Comparison of ENCODE assay signal across 9 cellular contexts in genomic region chr15:44550256-44550655, GRCh38. TPM values are rescaled to one million over a fixed set of nuclear protein-coding genes. Genes with fewer than 3 reads are reported as not detected.
DNase-seq lines count a peak whose midpoint lies in the region; ATAC-seq, FAIRE-seq and TF ChIP-seq lines count a peak whose summit lies in the region.
"Had no signal": no experiment of that assay in that cellular context is flagged by ENCODE, and none has a peak within 500 bp of the region (broad histone marks: within the 10 kb centered on the region; RNA-seq: fewer than 3 reads in every experiment).

No MANE protein-coding gene starts in this region.

- CTCF ChIA-PET in CD8-positive, alpha-beta T cell (lab: Charles Lee) = interaction anchor here (0.7 to 1.0 kb wide), 2 partner anchors 12 to 31 kb away, joined by 3 to 7 read pairs; no protein-coding TSS in a partner anchor

- H3K36me3 Mint-ChIP-seq in CD8-positive, alpha-beta T cell = peaks cover 44% of the 10 kb centered on the region
- H3K36me3 Mint-ChIP-seq in activated T-cell treated with anti-CD3 and anti-CD28 coated beads, Interleukin-2, amount 50 U/mL, for 4 hours (ENCODE audit: insufficient read depth) = peaks cover 13% of the 10 kb centered on the region

- intact Hi-C loops in CD8-positive, alpha-beta T cell (cut with DNase I, micrococcal nuclease) = no loop called here
- intact Hi-C loops in kidney (cut with DNase I) = no loop called here

- H3K9ac ChIP-seq in kidney (ENCODE audit: low read length in 2 of 2) = no peak overlapping the region

- H3K27me3 ChIP-seq in CD8-positive, alpha-beta T cell (ENCODE audit: insufficient read depth, low read length) = no peaks in the 10 kb centered on the region

- ATAC-seq in CD8-positive, alpha-beta T cell = peak; percentile 44
- no peak for ATAC-seq in GM18505 (IDR thresholded peaks at IDR 0.05; ENCODE audit: unreplicated experiment)
- no peak for ATAC-seq in activated T-cell treated with anti-CD3 and anti-CD28 coated beads, Interleukin-2, amount 50 U/mL, for 4 hours

- POLR2A ChIA-PET in CD8-positive, alpha-beta T cell (lab: Charles Lee) = interaction anchor here (0.7 to 1.3 kb wide), 4 partner anchors 13 to 523 kb away, joined by 4 to 6 read pairs (median 4); partner anchors contain the start of gene EIF3J

- TF ChIP-seq POLR2A in GM18505 (IDR thresholded peaks at IDR 0.05; ENCODE audit: borderline replicate concordance, extremely low read depth, insufficient read depth, insufficient read length) (no peak), GM12892 (IDR thresholded peaks at IDR 0.05; ENCODE audit: low read depth, low read length) (no peak)

- H3K4me1 Mint-ChIP-seq in CD8-positive, alpha-beta T cell (ENCODE audit: low read depth) = peaks cover 44% of the 10 kb centered on the region
- peaks cover 47% of the 10 kb centered on the region for H3K4me1 Mint-ChIP-seq in activated T-cell treated with anti-CD3 and anti-CD28 coated beads, Interleukin-2, amount 50 U/mL, for 4 hours (ENCODE audit: low read depth)

- H3K4me3 ChIP-seq in CD8-positive, alpha-beta T cell (ENCODE audit: low read depth, low read length) = no peak overlapping the region
- H3K4me3 ChIP-seq in kidney (ENCODE audit: low read length in 2 of 2) = no peak overlapping the region

- H3K9me3 Mint-ChIP-seq in CD8-positive, alpha-beta T cell = no peaks in the 10 kb centered on the region
- H3K9me3 Mint-ChIP-seq in activated T-cell treated with anti-CD3 and anti-CD28 coated beads, Interleukin-2, amount 50 U/mL, for 4 hours = no peaks in the 10 kb centered on the region

- H3K4me3 Mint-ChIP-seq in CD8-positive, alpha-beta T cell = no peak overlapping the region
- no peak overlapping the region for H3K4me3 Mint-ChIP-seq in activated T-cell treated with anti-CD3 and anti-CD28 coated beads, Interleukin-2, amount 50 U/mL, for 4 hours

- H3K27me3 Mint-ChIP-seq in CD8-positive, alpha-beta T cell (ENCODE audit: low read depth) = no peaks in the 10 kb centered on the region
- H3K27me3 Mint-ChIP-seq in activated T-cell treated with anti-CD3 and anti-CD28 coated beads, Interleukin-2, amount 50 U/mL, for 4 hours (ENCODE audit: low read depth) = no peaks in the 10 kb centered on the region

- H3K9me3 ChIP-seq in CD8-positive, alpha-beta T cell (ENCODE audit: low read length) = no peaks in the 10 kb centered on the region
- no peaks in the 10 kb centered on the region for H3K9me3 ChIP-seq in kidney (ENCODE audit: control insufficient read depth in 1 of 2, low read length in 2 of 2)

- peaks cover 26% of the 10 kb centered on the region for H3K4me1 ChIP-seq in CD8-positive, alpha-beta T cell (ENCODE audit: insufficient read depth, low read length)
- no peaks in the 10 kb centered on the region for H3K4me1 ChIP-seq in kidney (ENCODE audit: control insufficient read depth in 1 of 2, insufficient read depth in 1 of 2, low read depth in 1 of 2, low read length in 2 of 2)

- peak in 1 of 7 experiments; percentile 4 for DNase-seq in CD8-positive, alpha-beta T cell
- DNase-seq in LHCN-M2 (ENCODE audit: low read depth) = peak; percentile 57
- peak; percentile 33 for DNase-seq in central memory CD4-positive, alpha-beta T cell
- DNase-seq in myocyte (ENCODE audit: low read depth) = peak; percentile 25
- DNase-seq in kidney = no peak
- no peak for DNase-seq in GM12892 (ENCODE audit: insufficient read length)
- no peak for DNase-seq in activated T-cell treated with anti-CD3 and anti-CD28 coated beads, Interleukin-2, amount 50 U/mL, for 4 hours
- DNase-seq: NCI-H1436 had no signal

- H3K27ac ChIP-seq in CD8-positive, alpha-beta T cell (ENCODE audit: low read depth, low read length) = no peak overlapping the region
- no peak overlapping the region for H3K27ac ChIP-seq in kidney (ENCODE audit: low read depth in 2 of 2, low read length in 2 of 2)

- FAIRE-seq in kidney (lab: Jason Lieb, UNC) (no peak), GM12892 (lab: Jason Lieb, UNC) (no peak)

- H3K27ac Mint-ChIP-seq in CD8-positive, alpha-beta T cell = no peak overlapping the region

- H3K36me3 ChIP-seq in CD8-positive, alpha-beta T cell (ENCODE audit: insufficient read depth, low read length) = peaks cover 15% of the 10 kb centered on the region
- peaks cover 7 to 8% of the 10 kb centered on the region in 2 donors for H3K36me3 ChIP-seq in kidney (ENCODE audit: control insufficient read depth in 1 of 2, insufficient read depth in 2 of 2, low read length in 2 of 2)

- TF ChIP-seq CTCF in CD8-positive, alpha-beta T cell (IDR thresholded peaks at IDR 0.05) = peak; percentile 60
- TF ChIP-seq CTCF in kidney (IDR thresholded peaks at IDR 0.05; ENCODE audit: borderline replicate concordance, extremely low read depth, insufficient read depth) = no peak

RNA-seq across cellular contexts. Expression of gene EIF3J, which starts 13.3 kb away (rescaled TPM):
- total RNA-seq in CD8-positive, alpha-beta T cell = 10 to 100 TPM; 63.7 to 68.9 TPM
- total RNA-seq in LHCN-M2 (2014; rRNA removed) = 28.3 and 35.0 TPM in 2 replicates
- polyA plus RNA-seq in LHCN-M2 (2012) = 62.8 TPM
- total RNA-seq in myocyte = 39.7 and 55.4 TPM in 2 replicates
- polyA plus RNA-seq in myocyte (2012) = 67.5 TPM
- 69.1 TPM for total RNA-seq in kidney
- polyA plus RNA-seq in kidney (ENCODE audit: insufficient read depth, low read depth, low replicate concordance) = 49.8 TPM
- polyA plus RNA-seq in GM12892 (2012; ENCODE audit: missing spikeins) = 54.6 TPM
- 100 to 1,000 TPM; 197 to 214 (median 201) TPM for total RNA-seq in activated T-cell treated with anti-CD3 and anti-CD28 coated beads, Interleukin-2, amount 50 U/mL, for 4 hours

Comparison
In these comparisons a context has a peak if more than half of its experiments do, and no peak if none do; other contexts are left out.
1. DNase-seq: peak in LHCN-M2 (single experiment), central memory CD4-positive, alpha-beta T cell (single experiment) and myocyte (single experiment); none in kidney (single experiment), GM12892 (single experiment) and activated T-cell treated with anti-CD3 and anti-CD28 coated beads, Interleukin-2, amount 50 U/mL, for 4 hours (single experiment).